In the genomic region with DNA sequence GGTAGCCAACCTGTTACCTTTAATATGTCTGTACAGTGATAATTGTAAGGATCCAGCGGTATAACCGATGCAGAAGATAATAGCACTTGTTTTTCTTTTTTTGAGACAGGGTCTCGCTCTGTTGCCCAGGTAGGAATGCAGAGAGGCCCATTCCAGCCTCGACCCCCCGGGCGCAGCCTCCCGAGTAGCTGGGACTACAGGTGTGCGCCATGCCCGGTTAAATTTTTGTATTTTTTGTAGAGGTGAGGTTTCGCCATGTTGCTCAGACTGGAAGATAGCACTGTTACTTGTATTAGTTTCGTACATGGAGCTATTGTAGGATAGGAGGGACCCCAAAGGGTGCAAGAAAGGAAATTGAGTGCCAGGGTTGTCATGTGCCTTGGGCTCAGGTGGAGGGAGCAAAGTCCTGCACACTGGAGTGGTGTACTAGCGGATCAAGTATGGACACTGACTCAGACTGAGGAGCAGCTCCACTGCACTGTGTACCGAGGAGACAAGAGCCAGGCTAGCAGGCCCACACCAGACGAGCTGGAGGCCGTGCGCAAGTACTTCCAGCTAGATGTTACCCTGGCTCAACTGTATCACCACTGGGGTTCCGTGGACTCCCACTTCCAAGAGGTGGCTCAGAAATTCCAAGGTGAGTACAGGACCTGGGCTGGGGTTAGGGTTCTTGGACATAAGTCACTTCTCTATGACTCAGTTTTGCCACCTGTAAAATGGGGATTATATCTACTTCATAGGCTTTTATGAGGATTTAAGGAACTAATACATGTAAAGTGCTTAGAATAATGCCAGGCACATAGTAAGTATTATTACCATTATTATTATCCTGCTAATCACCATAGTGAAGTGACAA, we compare ENCODE assay signal across 8 cellular contexts. TPM values are rescaled to one million over a fixed set of nuclear protein-coding genes. Genes with fewer than 3 reads are reported as not detected.
DNase-seq lines count a peak whose midpoint lies in the region; ATAC-seq lines count a peak whose summit lies in the region.

No MANE protein-coding gene starts in this region.

- H3K36me3 Mint-ChIP-seq in dendritic cell treated with granulocyte-macrophage colony-stimulating factor and Interleukin-4, amounts not matched to agents 40 ng/mL and 50 ng/mL, for 4 days (ENCODE audit: low read depth), result peaks cover 88% of the 10 kb centered on the region
- peaks cover 3 to 15% of the 10 kb centered on the region in 2 donors for H3K36me3 Mint-ChIP-seq in naive B cell

- H3K4me3 Mint-ChIP-seq in dendritic cell treated with granulocyte-macrophage colony-stimulating factor and Interleukin-4, amounts not matched to agents 40 ng/mL and 50 ng/mL, for 4 days, result peak overlapping the region; percentile 85
- peak overlapping the region; percentile 83 to 100 (median 96) for H3K4me3 Mint-ChIP-seq in naive B cell

- H3K27me3 Mint-ChIP-seq in dendritic cell treated with granulocyte-macrophage colony-stimulating factor and Interleukin-4, amounts not matched to agents 40 ng/mL and 50 ng/mL, for 4 days, result no peaks in the 10 kb centered on the region
- H3K27me3 Mint-ChIP-seq in naive B cell, result no peaks in the 10 kb centered on the region

- intact Hi-C loops in dendritic cell treated with granulocyte-macrophage colony-stimulating factor and Interleukin-4, amounts not matched to agents 40 ng/mL and 50 ng/mL, for 4 days (cut with micrococcal nuclease), result loop anchor here (2.0 kb wide), 1 partner anchor 42 kb away; the partner anchor contains the start of genes ARPC4 and TADA3

- peaks cover 47% of the 10 kb centered on the region for H3K4me1 Mint-ChIP-seq in dendritic cell treated with granulocyte-macrophage colony-stimulating factor and Interleukin-4, amounts not matched to agents 40 ng/mL and 50 ng/mL, for 4 days (ENCODE audit: low read depth)
- peaks cover 41 to 62% (median 44%) of the 10 kb centered on the region in 3 donors for H3K4me1 Mint-ChIP-seq in naive B cell

- ATAC-seq in naive B cell (ENCODE audit: low read depth in 2 of 2) (no peak), GM18868 (IDR thresholded peaks at IDR 0.05; ENCODE audit: unreplicated experiment) (no peak), GM19467 (IDR thresholded peaks at IDR 0.05; ENCODE audit: unreplicated experiment) (no peak)

- DNase-seq in EH (ENCODE audit: low read depth) (peak; percentile 42), NT2/D1 (ENCODE audit: low read depth, low spot score) (no peak), naive B cell (no peak), NCI-H2029 treated with DMSO at 0.1 percent for 48 hours (lab: John Stamatoyannopoulos, UW) (no peak), cerebellum (ENCODE audit: low spot score) (no peak)

- H3K27me3 ChIP-seq in NT2/D1 (ENCODE audit: insufficient read depth, insufficient read length), result no peaks in the 10 kb centered on the region

- peaks cover 70% of the 10 kb centered on the region for H3K36me3 ChIP-seq in NT2/D1 (ENCODE audit: insufficient read depth, insufficient read length, low read length)

- H3K9me3 ChIP-seq in NT2/D1 (ENCODE audit: insufficient read depth, low read length), result no peaks in the 10 kb centered on the region

- peak overlapping the region; percentile 88 for H3K4me3 ChIP-seq in NT2/D1 (ENCODE audit: insufficient read length, low read depth)

- no peaks in the 10 kb centered on the region for H3K9me3 Mint-ChIP-seq in dendritic cell treated with granulocyte-macrophage colony-stimulating factor and Interleukin-4, amounts not matched to agents 40 ng/mL and 50 ng/mL, for 4 days
- H3K9me3 Mint-ChIP-seq in naive B cell, result no peaks in the 10 kb centered on the region

- H3K9ac ChIP-seq in NT2/D1 (ENCODE audit: insufficient read length, low read depth), result peak overlapping the region; percentile 90

- no peaks in the 10 kb centered on the region for H3K4me1 ChIP-seq in NT2/D1 (ENCODE audit: insufficient read depth, insufficient read length)

- peak overlapping the region; percentile 92 for H3K27ac Mint-ChIP-seq in dendritic cell treated with granulocyte-macrophage colony-stimulating factor and Interleukin-4, amounts not matched to agents 40 ng/mL and 50 ng/mL, for 4 days
- H3K27ac Mint-ChIP-seq in naive B cell, result peak overlapping the region; percentile 83 to 99 (median 97)

RNA-seq across cellular contexts. Expression of gene OGG1, which starts 1.0 kb away (rescaled TPM):
- 10 to 100 TPM; 23.2 to 35.1 (median 30.1) TPM for polyA plus RNA-seq in naive B cell (ENCODE audit: low read depth in 6 of 6)
- 62.0 TPM for total RNA-seq in cerebellum

RNA-seq across cellular contexts. Expression of gene CAMK1, which starts 19.0 kb away (rescaled TPM):
- 1 to 10 TPM in 3 of 6 donors, under 1 TPM in 2, not detected in 1; 0.26 to 2.3 (median 1.2) TPM for polyA plus RNA-seq in naive B cell (ENCODE audit: low read depth in 6 of 6)
- 12.2 TPM for total RNA-seq in cerebellum

RNA-seq across cellular contexts. Expression of gene BRPF1, which starts 19.2 kb away (rescaled TPM):
- polyA plus RNA-seq in naive B cell (ENCODE audit: low read depth in 6 of 6), result 10 to 100 TPM in 2 of 6 donors, 1 to 10 TPM in 4; 3.0 to 22.0 (median 9.0) TPM
- 15.0 TPM for total RNA-seq in cerebellum

RNA-seq across cellular contexts. Expression of gene TADA3, which starts 41.5 kb away (rescaled TPM):
- polyA plus RNA-seq in naive B cell (ENCODE audit: low read depth in 6 of 6), result 10 to 100 TPM; 39.7 to 67.1 (median 45.6) TPM
- 21.4 TPM for total RNA-seq in cerebellum

RNA-seq across cellular contexts. Expression of gene ARPC4, which starts 42.1 kb away (rescaled TPM):
- 100 to 1,000 TPM; 263 to 316 (median 286) TPM for polyA plus RNA-seq in naive B cell (ENCODE audit: low read depth in 6 of 6)
- 68.0 TPM for total RNA-seq in cerebellum
